8 cellular contexts compared by ENCODE assay signal in the genomic region with DNA sequence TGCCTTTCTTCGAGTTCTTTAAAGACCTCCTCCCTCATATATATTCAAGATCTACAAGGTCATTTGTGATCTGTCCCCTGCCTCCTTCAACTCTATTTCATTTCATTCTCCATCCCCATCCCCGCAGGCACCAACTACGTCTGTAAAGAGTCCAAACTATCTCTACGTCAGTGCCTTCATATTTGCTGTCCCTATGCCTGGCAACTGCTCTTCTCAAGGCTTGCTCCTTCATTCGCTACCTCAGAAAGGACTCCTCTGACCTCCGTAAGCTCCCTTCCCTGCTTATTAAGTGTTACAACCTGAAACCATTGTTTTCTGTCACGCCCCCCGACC. TPM values are rescaled to one million over a fixed set of nuclear protein-coding genes. Genes with fewer than 3 reads are reported as not detected.
DNase-seq lines count a peak whose midpoint lies in the region; ATAC-seq, FAIRE-seq and TF ChIP-seq lines count a peak whose summit lies in the region.

No MANE protein-coding gene starts in this region.

- H3K27ac ChIP-seq in HCT116 (ENCODE audit: low read depth, low read length) (peak overlapping the region; percentile 65), subcutaneous abdominal adipose tissue (ENCODE audit: low read depth, low read length) (no peak overlapping the region)

- H3K9ac ChIP-seq in HCT116 (ENCODE audit: low read length): peak overlapping the region; percentile 88
- H3K9ac ChIP-seq in subcutaneous abdominal adipose tissue (ENCODE audit: low read length in 5 of 5): peak overlapping the region; percentile 73 to 96 (median 92)

- no peak for TF ChIP-seq RAD21 in HCT116 (IDR thresholded peaks at IDR 0.05; ENCODE audit: low read depth)

- intact Hi-C loops in HCT116 (cut with micrococcal nuclease): loop anchor here (5.0 kb wide), 2 partner anchors 37 to 277 kb away; a partner anchor contains a TSS

- TF ChIP-seq CTCF in AG10803 (conservative IDR thresholded peaks at IDR 0.05; ENCODE audit: low read length) (no peak), HCT116 (IDR thresholded peaks at IDR 0.05 in 2 of 3, conservative IDR thresholded peaks at IDR 0.05 in 1 of 3; ENCODE audit: borderline replicate concordance in 1 of 3, insufficient read depth in 1 of 3, low read depth in 2 of 3, low read length in 2 of 3) (no peak)

- H3K4me3 ChIP-seq in AG10803 (ENCODE audit: low read length) (peak overlapping the region; percentile 99), HCT116 (replicated peaks in 1 of 2; ENCODE audit: low read depth in 1 of 2, low read length in 2 of 2) (peak overlapping the region; percentile 59 to 74), subcutaneous abdominal adipose tissue (ENCODE audit: low read depth in 1 of 5, low read length in 5 of 5) (peak overlapping the region; percentile 85 to 100 (median 99))

- H3K9me3 ChIP-seq in HCT116 (ENCODE audit: control insufficient read depth in 1 of 2, insufficient read depth in 1 of 2, low read depth in 1 of 2, low read length in 2 of 2): no peaks in the 10 kb centered on the region
- H3K9me3 ChIP-seq in subcutaneous abdominal adipose tissue (ENCODE audit: control insufficient read depth in 5 of 5, low read length in 5 of 5): no peaks in the 10 kb centered on the region

- DNase-seq in AG10803 (ENCODE audit: low read depth) (peak; percentile 21), HCT116 (ENCODE audit: low read depth, low spot score) (no peak), immature natural killer cell (peak in 1 of 3 donors; percentile 15), HTR-8/SVneo (ENCODE audit: insufficient read length, low spot score) (no peak), left lobe of liver (ENCODE audit: low spot score) (no peak)
- DNase-seq in activated naive CD8-positive, alpha-beta T cell treated with anti-CD3 and anti-CD28 coated beads, Interleukin-2, amount 10 ng/mL, durations not matched to agents 7 days and 5 days: no peak
- DNase-seq in effector CD8-positive, alpha-beta T cell (lab: John Stamatoyannopoulos, UW): no peak

- BruUV-seq in HCT116 (replicated peaks; lab: Mats Ljungman, UMichigan): no TSS peak

- H3K27me3 ChIP-seq in HCT116 (ENCODE audit: insufficient read depth, low read length): no peaks in the 10 kb centered on the region
- no peaks in the 10 kb centered on the region for H3K27me3 ChIP-seq in subcutaneous abdominal adipose tissue (ENCODE audit: control insufficient read depth in 5 of 5, insufficient read depth in 4 of 5, low read length in 5 of 5)

- no peaks in the 10 kb centered on the region for H3K27me3 Mint-ChIP-seq in activated naive CD8-positive, alpha-beta T cell treated with anti-CD3 and anti-CD28 coated beads, Interleukin-2, amount 10 ng/mL, durations not matched to agents 7 days and 5 days
- H3K27me3 Mint-ChIP-seq in immature natural killer cell (ENCODE audit: low read depth in 3 of 3): peaks cover 5 to 13% (median 7%) of the 10 kb centered on the region in 3 donors

- peak overlapping the region; percentile 97 for H3K4me3 Mint-ChIP-seq in activated naive CD8-positive, alpha-beta T cell treated with anti-CD3 and anti-CD28 coated beads, Interleukin-2, amount 10 ng/mL, durations not matched to agents 7 days and 5 days
- H3K4me3 Mint-ChIP-seq in immature natural killer cell: peak overlapping the region; percentile 94 to 98 (median 96)

- H3K4me2 ChIP-seq in HCT116 (ENCODE audit: low read length): peak overlapping the region; percentile 77

- H3K9me2 ChIP-seq in HCT116 (ENCODE audit: insufficient read depth): no peaks in the 10 kb centered on the region

- peaks cover 75% of the 10 kb centered on the region for H3K79me2 ChIP-seq in HCT116 (ENCODE audit: insufficient read depth, low read length)

- RAD21 ChIA-PET in HCT116 (lab: Charles Lee; ENCODE audit: low non-redundant PET in 1 of 2, low total read pairs in 2 of 2, uncharacterized antibody in 2 of 2, unreplicated experiment in 2 of 2): no interaction called here

- FAIRE-seq in HTR-8/SVneo (lab: Jason Lieb, UNC): no peak

- H3K9me3 Mint-ChIP-seq in activated naive CD8-positive, alpha-beta T cell treated with anti-CD3 and anti-CD28 coated beads, Interleukin-2, amount 10 ng/mL, durations not matched to agents 7 days and 5 days: no peaks in the 10 kb centered on the region
- no peaks in the 10 kb centered on the region for H3K9me3 Mint-ChIP-seq in immature natural killer cell

- peaks cover 34% of the 10 kb centered on the region for H3K36me3 Mint-ChIP-seq in activated naive CD8-positive, alpha-beta T cell treated with anti-CD3 and anti-CD28 coated beads, Interleukin-2, amount 10 ng/mL, durations not matched to agents 7 days and 5 days
- peaks cover 17 to 26% (median 17%) of the 10 kb centered on the region in 3 donors for H3K36me3 Mint-ChIP-seq in immature natural killer cell

- H3K4me1 Mint-ChIP-seq in activated naive CD8-positive, alpha-beta T cell treated with anti-CD3 and anti-CD28 coated beads, Interleukin-2, amount 10 ng/mL, durations not matched to agents 7 days and 5 days: peaks cover 47% of the 10 kb centered on the region
- peaks cover 51 to 72% of the 10 kb centered on the region in 2 donors for H3K4me1 Mint-ChIP-seq in immature natural killer cell

- TF ChIP-seq POLR2A in HCT116 (IDR thresholded peaks at IDR 0.05; ENCODE audit: borderline replicate concordance, extremely low read depth, insufficient read depth, insufficient read length): no peak

- H3K36me3 ChIP-seq in HCT116 (ENCODE audit: control insufficient read depth in 1 of 2, insufficient read depth in 2 of 2, low read length in 2 of 2): peaks cover 26 to 31% of the 10 kb centered on the region in 2 experiments
- peaks cover 19 to 30% (median 22%) of the 10 kb centered on the region in 5 donors for H3K36me3 ChIP-seq in subcutaneous abdominal adipose tissue (ENCODE audit: control insufficient read depth in 5 of 5, insufficient read depth in 5 of 5, low read length in 5 of 5)

- H3K4me1 ChIP-seq in HCT116 (ENCODE audit: control insufficient read depth in 1 of 2, insufficient read depth in 2 of 2, low read length in 2 of 2): peaks cover 15 to 29% of the 10 kb centered on the region in 2 experiments
- peaks cover 4 to 19% (median 17%) of the 10 kb centered on the region in 5 donors for H3K4me1 ChIP-seq in subcutaneous abdominal adipose tissue (ENCODE audit: control insufficient read depth in 5 of 5, insufficient read depth in 5 of 5, low read length in 5 of 5)

- H3K27ac Mint-ChIP-seq in activated naive CD8-positive, alpha-beta T cell treated with anti-CD3 and anti-CD28 coated beads, Interleukin-2, amount 10 ng/mL, durations not matched to agents 7 days and 5 days: peak overlapping the region; percentile 94
- peak overlapping the region; percentile 94 to 99 (median 98) for H3K27ac Mint-ChIP-seq in immature natural killer cell

- ATAC-seq in HCT116 (no peak; the same call in 1 of the 2 replicates), left lobe of liver (no peak)
- ATAC-seq in activated naive CD8-positive, alpha-beta T cell treated with anti-CD3 and anti-CD28 coated beads, Interleukin-2, amount 10 ng/mL, durations not matched to agents 7 days and 5 days (ENCODE audit: low read depth): no peak

- no peak overlapping the region for H2AFZ ChIP-seq in HCT116 (ENCODE audit: low read depth, low read length, poor library complexity, severe bottlenecking)

- POLR2A ChIA-PET in HCT116 (lab: Charles Lee): interaction anchor here (1.4 to 1.7 kb wide), 3 partner anchors 10 to 40 kb away, joined by 3 to 13 read pairs (median 11); a partner anchor contains a TSS
- POLR2A ChIA-PET in activated naive CD8-positive, alpha-beta T cell treated with anti-CD3 and anti-CD28 coated beads, Interleukin-2, amount 10 ng/mL, durations not matched to agents 7 days and 5 days (lab: Charles Lee): interaction anchor here (0.6 to 3.6 kb wide), 6 partner anchors 8 to 156 kb away, joined by 3 to 50 read pairs (median 6); a partner anchor contains a TSS

- CTCF ChIA-PET in HCT116 (lab: Charles Lee): interaction anchor here (0.7 to 1.3 kb wide), 2 partner anchors 22 to 24 kb away, joined by 4 read pairs; no protein-coding TSS in a partner anchor

- no peaks in the 10 kb centered on the region for H4K20me1 ChIP-seq in HCT116 (ENCODE audit: insufficient read depth)

TF ChIP-seq in HCT116, 20 proteins besides CTCF, POLR2A, EP300 and RAD21:
- no peak for TF ChIP-seq EGR1 (IDR thresholded peaks at IDR 0.05; ENCODE audit: low read depth)
- no peak for TF ChIP-seq ZFX (IDR thresholded peaks at IDR 0.05)

RNA-seq across cellular contexts. Expression of a gene that starts 0.7 kb away (rescaled TPM):
- 45.6 TPM for total RNA-seq in HCT116 (2021; ENCODE audit: unreplicated experiment)
- 12.1 and 20.1 TPM in 2 replicates for polyA plus RNA-seq in HCT116 (2012)
- total RNA-seq in activated naive CD8-positive, alpha-beta T cell treated with anti-CD3 and anti-CD28 coated beads, Interleukin-2, amount 10 ng/mL, durations not matched to agents 7 days and 5 days: 10 to 100 TPM; 35.1 to 36.0 TPM
- polyA plus RNA-seq in immature natural killer cell: 10 to 100 TPM; 34.9 to 44.1 (median 36.4) TPM
- total RNA-seq in left lobe of liver: 8.4 TPM

RNA-seq across cellular contexts. Expression of a gene that starts 39.9 kb away (rescaled TPM):
- total RNA-seq in HCT116 (2021; ENCODE audit: unreplicated experiment) (51.1 TPM), left lobe of liver (73.2 TPM)
- polyA plus RNA-seq in HCT116 (2012): 29.1 and 39.7 TPM in 2 replicates
- total RNA-seq in activated naive CD8-positive, alpha-beta T cell treated with anti-CD3 and anti-CD28 coated beads, Interleukin-2, amount 10 ng/mL, durations not matched to agents 7 days and 5 days: 10 to 100 TPM; 72.1 to 77.1 TPM
- 100 to 1,000 TPM; 314 to 540 (median 336) TPM for polyA plus RNA-seq in immature natural killer cell

RNA-seq across cellular contexts. Expression of a gene that starts 59.1 kb away (rescaled TPM):
- total RNA-seq in HCT116 (2021; ENCODE audit: unreplicated experiment) (0.12 TPM), left lobe of liver (1.7 TPM)
- 0.01 and 0.03 TPM in 2 replicates for polyA plus RNA-seq in HCT116 (2012)
- total RNA-seq in activated naive CD8-positive, alpha-beta T cell treated with anti-CD3 and anti-CD28 coated beads, Interleukin-2, amount 10 ng/mL, durations not matched to agents 7 days and 5 days: under 1 TPM; 0.43 to 0.53 TPM
- polyA plus RNA-seq in immature natural killer cell: 1 to 10 TPM in 1 of 3 donors, under 1 TPM in 1, not detected in 1; 0.53 to 1.2 TPM
